16 cellular contexts compared by ENCODE assay signal in the genomic region with DNA sequence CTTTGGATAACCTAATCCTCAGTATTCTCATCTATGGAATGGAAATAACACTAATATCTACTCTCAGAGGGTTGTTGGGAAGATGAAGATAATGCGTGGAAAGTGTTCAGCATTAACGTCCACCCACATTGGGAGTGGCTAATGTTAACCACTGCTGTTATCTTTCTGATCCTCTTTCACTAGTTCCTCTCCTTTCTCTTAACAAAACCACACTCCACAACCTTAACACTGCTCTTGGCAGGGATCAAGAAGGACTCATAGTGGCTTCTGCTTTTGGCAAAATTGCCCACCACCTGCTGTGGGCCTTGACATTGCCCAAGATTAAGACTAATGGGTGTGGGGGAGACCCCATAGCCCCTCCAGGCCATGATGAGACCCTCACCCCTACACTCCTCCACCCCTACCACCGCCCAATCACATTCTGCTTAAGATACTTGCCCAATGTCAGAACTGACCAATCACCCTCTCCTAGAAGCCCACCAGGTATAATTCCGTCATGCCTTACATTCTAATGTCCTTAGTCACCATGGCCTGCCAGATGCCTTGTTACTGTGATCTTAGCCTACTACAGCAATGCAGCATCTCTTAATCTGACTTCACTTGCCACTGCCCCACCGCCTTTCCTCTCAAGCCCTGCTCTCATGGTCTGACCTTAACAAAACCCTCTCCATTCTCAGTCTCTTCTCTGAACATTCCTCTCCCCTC. TPM values are rescaled to one million over a fixed set of nuclear protein-coding genes. Genes with fewer than 3 reads are reported as not detected.
DNase-seq lines count a peak whose midpoint lies in the region; ATAC-seq and TF ChIP-seq lines count a peak whose summit lies in the region.
"Had no signal": no experiment of that assay in that cellular context is flagged by ENCODE, and none has a peak within 500 bp of the region (broad histone marks: within the 10 kb centered on the region; RNA-seq: fewer than 3 reads in every experiment).

No MANE protein-coding gene starts in this region.

- POLR2A ChIA-PET in activated CD8-positive, alpha-beta T cell treated with anti-CD3 and anti-CD28 coated beads, Interleukin-2, amount 10 ng/mL, durations not matched to agents 7 days and 5 days (lab: Charles Lee) = no interaction called here

- no peaks in the 10 kb centered on the region for H3K27me3 Mint-ChIP-seq in dendritic cell treated with granulocyte-macrophage colony-stimulating factor and Interleukin-4, amounts not matched to agents 40 ng/mL and 50 ng/mL, for 4 days
- no peaks in the 10 kb centered on the region for H3K27me3 Mint-ChIP-seq in activated CD8-positive, alpha-beta T cell treated with anti-CD3 and anti-CD28 coated beads, Interleukin-2, amount 10 ng/mL, durations not matched to agents 7 days and 5 days (ENCODE audit: low read depth)

- H3K4me3 ChIP-seq in parathyroid adenoma (ENCODE audit: low read depth, low read length) = no peak overlapping the region
- H3K4me3 ChIP-seq: heart right ventricle, left lung had no signal

- peaks cover 12% of the 10 kb centered on the region for H3K4me1 ChIP-seq in parathyroid adenoma

- no peak overlapping the region for H3K9ac ChIP-seq in parathyroid adenoma

- H3K79me2 ChIP-seq in parathyroid adenoma = no peaks in the 10 kb centered on the region

- H2AFZ ChIP-seq in parathyroid adenoma = no peak overlapping the region

- CTCF ChIA-PET in activated CD8-positive, alpha-beta T cell treated with anti-CD3 and anti-CD28 coated beads, Interleukin-2, amount 10 ng/mL, durations not matched to agents 7 days and 5 days (lab: Charles Lee) = no interaction called here

- peaks cover 48% of the 10 kb centered on the region for H3K4me1 Mint-ChIP-seq in dendritic cell treated with granulocyte-macrophage colony-stimulating factor and Interleukin-4, amounts not matched to agents 40 ng/mL and 50 ng/mL, for 4 days (ENCODE audit: low read depth)
- peaks cover 21% of the 10 kb centered on the region for H3K4me1 Mint-ChIP-seq in activated CD8-positive, alpha-beta T cell treated with anti-CD3 and anti-CD28 coated beads, Interleukin-2, amount 10 ng/mL, durations not matched to agents 7 days and 5 days (ENCODE audit: low read depth)

- no peak overlapping the region for H3K4me3 Mint-ChIP-seq in dendritic cell treated with granulocyte-macrophage colony-stimulating factor and Interleukin-4, amounts not matched to agents 40 ng/mL and 50 ng/mL, for 4 days
- H3K4me3 Mint-ChIP-seq in activated CD8-positive, alpha-beta T cell treated with anti-CD3 and anti-CD28 coated beads, Interleukin-2, amount 10 ng/mL, durations not matched to agents 7 days and 5 days = no peak overlapping the region

- no peak for ATAC-seq in activated CD8-positive, alpha-beta T cell treated with anti-CD3 and anti-CD28 coated beads, Interleukin-2, amount 10 ng/mL, durations not matched to agents 7 days and 5 days
- ATAC-seq: heart right ventricle, left lung had no signal

- peak overlapping the region; percentile 45 for H3K27ac Mint-ChIP-seq in dendritic cell treated with granulocyte-macrophage colony-stimulating factor and Interleukin-4, amounts not matched to agents 40 ng/mL and 50 ng/mL, for 4 days
- no peak overlapping the region for H3K27ac Mint-ChIP-seq in activated CD8-positive, alpha-beta T cell treated with anti-CD3 and anti-CD28 coated beads, Interleukin-2, amount 10 ng/mL, durations not matched to agents 7 days and 5 days

- no peak overlapping the region for H3K27ac ChIP-seq in parathyroid adenoma
- H3K27ac ChIP-seq: heart right ventricle, left lung had no signal

- intact Hi-C loops in dendritic cell treated with granulocyte-macrophage colony-stimulating factor and Interleukin-4, amounts not matched to agents 40 ng/mL and 50 ng/mL, for 4 days (cut with micrococcal nuclease) = no loop called here

- H3K4me2 ChIP-seq in parathyroid adenoma (ENCODE audit: low read length) = peak overlapping the region; percentile 2

- H3K9me3 Mint-ChIP-seq in dendritic cell treated with granulocyte-macrophage colony-stimulating factor and Interleukin-4, amounts not matched to agents 40 ng/mL and 50 ng/mL, for 4 days = no peaks in the 10 kb centered on the region
- no peaks in the 10 kb centered on the region for H3K9me3 Mint-ChIP-seq in activated CD8-positive, alpha-beta T cell treated with anti-CD3 and anti-CD28 coated beads, Interleukin-2, amount 10 ng/mL, durations not matched to agents 7 days and 5 days (ENCODE audit: insufficient read depth)

- H3K9me3 ChIP-seq in parathyroid adenoma (ENCODE audit: control insufficient read depth, low read length) = no peaks in the 10 kb centered on the region
- H3K9me3 ChIP-seq: heart right ventricle, left lung had no signal

- TF ChIP-seq CTCF in parathyroid adenoma (IDR thresholded peaks at IDR 0.05) = no peak

- H3K27me3 ChIP-seq in parathyroid adenoma (ENCODE audit: control insufficient read depth, insufficient read depth, low read length) = no peaks in the 10 kb centered on the region
- H3K27me3 ChIP-seq: heart right ventricle, left lung had no signal

- H3K36me3 ChIP-seq in parathyroid adenoma (ENCODE audit: control insufficient read depth, insufficient read depth, low read length) = no peaks in the 10 kb centered on the region

- DNase-seq in HT1080 (ENCODE audit: low read depth) = peak; percentile 25
- peak; percentile 55 for DNase-seq in RPMI7951 (ENCODE audit: low read depth)
- no peak for DNase-seq in T1000 (lab: John Stamatoyannopoulos, UW)
- no peak for DNase-seq in activated CD8-positive, alpha-beta T cell treated with anti-CD3 and anti-CD28 coated beads, Interleukin-2, amount 10 ng/mL, durations not matched to agents 7 days and 5 days
- no peak for DNase-seq in DMS114 treated with DMSO at 0.1 percent for 48 hours (lab: John Stamatoyannopoulos, UW; ENCODE audit: unreplicated experiment)
- DNase-seq: activated CD4-positive, alpha-beta T cell treated with anti-CD3 and anti-CD28 coated beads, Interleukin-2, amount 50 U/mL, for 4 hours; COR-L47; heart right ventricle; left lung; NCI-H1930; NCI-H748 treated with DMSO at 0.1 percent for 48 hours had no signal

- H3K36me3 Mint-ChIP-seq in dendritic cell treated with granulocyte-macrophage colony-stimulating factor and Interleukin-4, amounts not matched to agents 40 ng/mL and 50 ng/mL, for 4 days (ENCODE audit: low read depth) = peaks cover 87% of the 10 kb centered on the region
- H3K36me3 Mint-ChIP-seq in activated CD8-positive, alpha-beta T cell treated with anti-CD3 and anti-CD28 coated beads, Interleukin-2, amount 10 ng/mL, durations not matched to agents 7 days and 5 days (ENCODE audit: low read depth) = peaks cover 61% of the 10 kb centered on the region

RNA-seq across cellular contexts. Expression of gene DHCR24, which starts 27.2 kb away (rescaled TPM):
- 180 and 213 TPM in 2 replicates for total RNA-seq in HT1080 (2014; rRNA removed; shearing (Covaris generic))
- polyA plus RNA-seq in HT1080 (2015; cell fraction: cytosol; rRNA removed) = 68.0 and 70.6 TPM in 2 replicates
- 83.7 and 84.6 TPM in 2 replicates for polyA plus RNA-seq in HT1080 (2015; cell fraction: nucleus; rRNA removed)
- total RNA-seq in RPMI7951 (2014; rRNA removed; shearing (Covaris generic)) = 63.0 and 67.8 TPM in 2 replicates
- total RNA-seq in activated CD8-positive, alpha-beta T cell treated with anti-CD3 and anti-CD28 coated beads, Interleukin-2, amount 10 ng/mL, durations not matched to agents 7 days and 5 days = 100 to 1,000 TPM; 140 to 151 TPM

RNA-seq across cellular contexts. Expression of gene TTC22, which starts 58.7 kb away (rescaled TPM):
- not detected in 2 replicates for total RNA-seq in HT1080 (2014; rRNA removed; shearing (Covaris generic))
- polyA plus RNA-seq in HT1080 (2015; cell fraction: cytosol; rRNA removed) = not detected in 2 replicates
- not detected in 2 replicates for polyA plus RNA-seq in HT1080 (2015; cell fraction: nucleus; rRNA removed)
- not detected in 2 replicates for total RNA-seq in RPMI7951 (2014; rRNA removed; shearing (Covaris generic))
- total RNA-seq in activated CD8-positive, alpha-beta T cell treated with anti-CD3 and anti-CD28 coated beads, Interleukin-2, amount 10 ng/mL, durations not matched to agents 7 days and 5 days = 1 to 10 TPM; 5.0 to 6.5 TPM
- total RNA-seq: endothelial cell of umbilical vein, skeletal muscle tissue had no signal
- polyA plus RNA-seq: endothelial cell of umbilical vein, neural cell had no signal

Comparison
In these comparisons a context has a peak if more than half of its experiments do, and no peak if none do; other contexts are left out.
1. DNase-seq: peak in HT1080 (single experiment) and RPMI7951 (single experiment); none in T1000 (single experiment), activated CD8-positive, alpha-beta T cell treated with anti-CD3 and anti-CD28 coated beads, Interleukin-2, amount 10 ng/mL, durations not matched to agents 7 days and 5 days (single experiment) and DMS114 treated with DMSO at 0.1 percent for 48 hours (single experiment).